In the genomic region with DNA sequence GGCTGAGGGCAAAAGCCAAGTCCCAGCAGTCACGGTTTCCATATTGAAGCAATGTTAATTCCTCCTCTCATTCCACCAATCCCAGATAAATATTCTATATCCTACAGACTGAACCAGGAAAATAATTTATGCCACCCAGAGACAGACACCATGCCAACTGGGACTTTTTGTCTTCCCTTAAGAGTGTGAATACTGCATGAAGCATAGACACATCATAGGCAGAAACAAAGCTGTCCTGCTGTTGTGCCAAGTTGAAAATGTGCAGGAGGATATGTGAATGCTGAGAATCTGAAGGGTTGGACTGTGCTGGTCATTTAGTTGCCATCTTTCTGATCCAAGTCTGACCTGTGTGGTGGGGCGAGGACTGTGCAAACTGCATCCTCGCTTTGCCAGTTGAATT, we compare ENCODE assay signal across 13 cellular contexts.
"Had no signal": no experiment of that assay in that cellular context is flagged by ENCODE, and none has a peak within 500 bp of the region (broad histone marks: within the 10 kb centered on the region; RNA-seq: fewer than 3 reads in every experiment).

No MANE protein-coding gene starts in this region.

- H3K4me3 ChIP-seq: ovary had no signal

- H3K27me3 Mint-ChIP-seq: activated CD4-positive, alpha-beta T cell treated with anti-CD3 and anti-CD28 coated beads for 36 hours; activated CD8-positive, alpha-beta T cell treated with anti-CD3 and anti-CD28 coated beads for 36 hours; dendritic cell treated with granulocyte-macrophage colony-stimulating factor and Interleukin-4, amounts not matched to agents 40 ng/mL and 50 ng/mL, for 4 days; stimulated activated naive CD8-positive, alpha-beta T cell treated with anti-CD3 and anti-CD28 coated beads, Interleukin-15, Interleukin-2, amounts not matched to agents 100 ng/mL and 50 ng/mL, for 24 hours had no signal

- ATAC-seq: left colon had no signal

- H3K9me3 Mint-ChIP-seq: dendritic cell treated with granulocyte-macrophage colony-stimulating factor and Interleukin-4, amounts not matched to agents 40 ng/mL and 50 ng/mL, for 4 days; endodermal cell; stimulated activated naive CD8-positive, alpha-beta T cell treated with anti-CD3 and anti-CD28 coated beads, Interleukin-15, Interleukin-2, amounts not matched to agents 100 ng/mL and 50 ng/mL, for 24 hours had no signal

- H3K27me3 ChIP-seq: ovary had no signal

- H3K27ac ChIP-seq: ovary, VCaP had no signal

- H3K9me3 ChIP-seq: ovary had no signal

- H3K36me3 ChIP-seq: ovary had no signal

- DNase-seq: activated CD4-positive, alpha-beta T cell treated with anti-CD3 and anti-CD28 coated beads for 36 hours; activated CD8-positive, alpha-beta memory T cell treated with anti-CD3 and anti-CD28 coated beads, Interleukin-2, amount 50 U/mL, for 4 hours; activated CD8-positive, alpha-beta T cell treated with anti-CD3 and anti-CD28 coated beads for 36 hours; activated T-cell treated with anti-CD3 and anti-CD28 coated beads, Interleukin-2, amount 50 U/mL, for 72 hours; endodermal cell; left colon; mammary epithelial cell; nephron progenitor cell; ovary; stimulated activated CD4-positive, alpha-beta T cell treated with anti-CD3 and anti-CD28 coated beads, Interleukin-2, amount 100 ng/mL, for 48 hours had no signal

- H3K27ac Mint-ChIP-seq: activated CD4-positive, alpha-beta T cell treated with anti-CD3 and anti-CD28 coated beads for 36 hours; activated T-cell treated with anti-CD3 and anti-CD28 coated beads, Interleukin-2, amount 50 U/mL, for 72 hours; dendritic cell treated with granulocyte-macrophage colony-stimulating factor and Interleukin-4, amounts not matched to agents 40 ng/mL and 50 ng/mL, for 4 days; endodermal cell had no signal

- H3K4me3 Mint-ChIP-seq: activated CD4-positive, alpha-beta T cell treated with anti-CD3 and anti-CD28 coated beads for 36 hours; activated CD8-positive, alpha-beta T cell treated with anti-CD3 and anti-CD28 coated beads for 36 hours; dendritic cell treated with granulocyte-macrophage colony-stimulating factor and Interleukin-4, amounts not matched to agents 40 ng/mL and 50 ng/mL, for 4 days; endodermal cell; nephron progenitor cell; stimulated activated naive CD8-positive, alpha-beta T cell treated with anti-CD3 and anti-CD28 coated beads, Interleukin-15, Interleukin-2, amounts not matched to agents 100 ng/mL and 50 ng/mL, for 24 hours had no signal
